Comparison of ENCODE assay signal across 33 cellular contexts in genomic region chr1:147568551-147568950, GRCh38.
"Had no signal": no experiment of that assay in that cellular context is flagged by ENCODE, and none has a peak within 500 bp of the region (broad histone marks: within the 10 kb centered on the region; RNA-seq: fewer than 3 reads in every experiment).

No MANE protein-coding gene starts in this region.

- H3K4me1 ChIP-seq: ascending aorta, Peyer's patch had no signal

- H3K9me3 ChIP-seq: ascending aorta, Peyer's patch had no signal

- H3K4me3 ChIP-seq: ascending aorta, cardiac muscle cell, Peyer's patch had no signal

- H3K36me3 Mint-ChIP-seq: activated naive CD8-positive, alpha-beta T cell treated with anti-CD3 and anti-CD28 coated beads, Interleukin-2, amount 10 ng/mL, durations not matched to agents 7 days and 5 days had no signal

- H3K27ac Mint-ChIP-seq: activated CD4-positive, alpha-beta T cell treated with anti-CD3 and anti-CD28 coated beads, Interleukin-2, amount 10 ng/mL, durations not matched to agents 24 days and 14 days; activated naive CD4-positive, alpha-beta T cell treated with anti-CD3 and anti-CD28 coated beads, Interleukin-2, amount 50 U/mL, for 24 hours; activated naive CD8-positive, alpha-beta T cell treated with anti-CD3 and anti-CD28 coated beads, Interleukin-2, amount 10 ng/mL, durations not matched to agents 7 days and 5 days; activated T-helper 2 cell treated with anti-CD3 and anti-CD28 coated beads, Interferon-gamma antibody, Interleukin-2, Interleukin-4, amounts not matched to agents 10 μg/mL and 5 μg/mL and 100 μg/mL, durations not matched to agents 14 hours and 24 hours and 36 hours had no signal

- H3K27me3 ChIP-seq: ascending aorta, cardiac muscle cell, Peyer's patch had no signal

- H3K27me3 Mint-ChIP-seq: activated naive CD4-positive, alpha-beta T cell treated with anti-CD3 and anti-CD28 coated beads, Interleukin-2, amount 50 U/mL, for 24 hours; activated naive CD8-positive, alpha-beta T cell treated with anti-CD3 and anti-CD28 coated beads, Interleukin-2, amount 10 ng/mL, durations not matched to agents 7 days and 5 days had no signal

- H3K4me1 Mint-ChIP-seq: central memory CD8-positive, alpha-beta T cell had no signal

- DNase-seq: activated CD4-positive, alpha-beta T cell treated with anti-CD3 and anti-CD28 coated beads, Interleukin-2, amount 10 ng/mL, durations not matched to agents 24 days and 14 days; activated CD4-positive, alpha-beta T cell treated with anti-CD3 and anti-CD28 coated beads, Interleukin-2, amount 50 U/mL, for 4 hours; activated CD8-positive, alpha-beta T cell treated with anti-CD3 and anti-CD28 coated beads for 36 hours; activated gamma-delta T cell; activated naive CD4-positive, alpha-beta T cell treated with Interleukin-2 at 50 U/mL for 16 hours; activated naive CD8-positive, alpha-beta T cell treated with anti-CD3 and anti-CD28 coated beads, Interleukin-2, amount 10 ng/mL, durations not matched to agents 7 days and 5 days; activated T-cell treated with anti-CD3 and anti-CD28 coated beads, Interleukin-2, amount 50 U/mL, for 1 hour; amygdala; KG1; MM.1S; MV-4-11; NCI-H1092; NCI-H1436 treated with DMSO at 0.1 percent for 48 hours; NCI-H1694 treated with DMSO at 0.1 percent for 48 hours; NCI-H2029; NCI-H510A; NCI-H526; NCI-H748 treated with DMSO at 0.1 percent for 48 hours; NK-92 treated with Interleukin-12 subunit alpha and Interleukin-12 subunit beta, amount 100 ng/mL, for 24 hours; PC-3; Peyer's patch; Right ventricle myocardium superior; SW 1271; T-helper 1 cell; T-helper 2 cell; T-helper 9 cell; WERI-Rb-1 had no signal

- H3K27ac ChIP-seq: ascending aorta, Peyer's patch, RWPE1, WERI-Rb-1 had no signal

- H3K9me3 Mint-ChIP-seq: activated CD4-positive, alpha-beta T cell treated with anti-CD3 and anti-CD28 coated beads, Interleukin-2, amount 10 ng/mL, durations not matched to agents 24 days and 14 days; activated CD8-positive, alpha-beta T cell treated with anti-CD3 and anti-CD28 coated beads for 36 hours; activated naive CD4-positive, alpha-beta T cell treated with anti-CD3 and anti-CD28 coated beads, Interleukin-2, amount 50 U/mL, for 24 hours; activated naive CD8-positive, alpha-beta T cell treated with anti-CD3 and anti-CD28 coated beads, Interleukin-2, amount 10 ng/mL, durations not matched to agents 7 days and 5 days; activated T-helper 2 cell treated with anti-CD3 and anti-CD28 coated beads, Interferon-gamma antibody, Interleukin-2, Interleukin-4, amounts not matched to agents 10 μg/mL and 5 μg/mL and 100 μg/mL, durations not matched to agents 14 hours and 24 hours and 36 hours; central memory CD8-positive, alpha-beta T cell had no signal

- ATAC-seq: activated CD8-positive, alpha-beta T cell treated with anti-CD3 and anti-CD28 coated beads for 36 hours; PC-3 had no signal

- H3K4me3 Mint-ChIP-seq: activated CD4-positive, alpha-beta T cell treated with anti-CD3 and anti-CD28 coated beads, Interleukin-2, amount 10 ng/mL, durations not matched to agents 24 days and 14 days; activated CD8-positive, alpha-beta T cell treated with anti-CD3 and anti-CD28 coated beads for 36 hours; activated naive CD4-positive, alpha-beta T cell treated with anti-CD3 and anti-CD28 coated beads, Interleukin-2, amount 50 U/mL, for 24 hours; activated naive CD8-positive, alpha-beta T cell treated with anti-CD3 and anti-CD28 coated beads, Interleukin-2, amount 10 ng/mL, durations not matched to agents 7 days and 5 days; central memory CD8-positive, alpha-beta T cell had no signal

- H3K36me3 ChIP-seq: ascending aorta, cardiac muscle cell, Peyer's patch had no signal
